17 cellular contexts compared by ENCODE assay signal in genomic region chr2:142306126-142306525, GRCh38.
"Had no signal": no experiment of that assay in that cellular context is flagged by ENCODE, and none has a peak within 500 bp of the region (broad histone marks: within the 10 kb centered on the region; RNA-seq: fewer than 3 reads in every experiment).

No MANE protein-coding gene starts in this region.

- H3K27ac ChIP-seq: ascending aorta, esophagus squamous epithelium, hepatocyte, prostate gland had no signal

- H3K4me2 ChIP-seq: hepatocyte had no signal

- H3K4me1 ChIP-seq: ascending aorta, esophagus squamous epithelium, prostate gland had no signal

- H3K36me3 ChIP-seq: ascending aorta, esophagus squamous epithelium, prostate gland had no signal

- H3K27me3 ChIP-seq: ascending aorta, esophagus squamous epithelium, hepatocyte had no signal

- DNase-seq: activated CD4-positive, alpha-beta T cell treated with anti-CD3 and anti-CD28 coated beads for 36 hours; activated CD4-positive, alpha-beta T cell treated with anti-CD3 and anti-CD28 coated beads, Interleukin-2, amount 50 U/mL, for 48 hours; activated naive CD4-positive, alpha-beta T cell treated with anti-CD3 and anti-CD28 coated beads for 36 hours; activated T-cell treated with anti-CD3 and anti-CD28 coated beads, Interleukin-2, amount 50 U/mL, for 1 hour; dermis blood vessel endothelial cell; effector memory CD4-positive, alpha-beta T cell; esophagus squamous epithelium; islet precursor cell; midbrain; nephron progenitor cell; occipital lobe; right cardiac atrium; trophoblast cell had no signal

- FAIRE-seq: endothelial cell of umbilical vein had no signal

- H2AFZ ChIP-seq: hepatocyte had no signal

- H3K9me3 ChIP-seq: ascending aorta, prostate gland had no signal

- H3K4me3 ChIP-seq: ascending aorta, esophagus squamous epithelium, hepatocyte, prostate gland had no signal
